Comparison of ENCODE assay signal across 16 cellular contexts in genomic region chr14:55240526-55241178, GRCh38. TPM values are rescaled to one million over a fixed set of nuclear protein-coding genes. Genes with fewer than 3 reads are reported as not detected.
DNase-seq lines count a peak whose midpoint lies in the region; ATAC-seq, FAIRE-seq and TF ChIP-seq lines count a peak whose summit lies in the region.
"Had no signal": no experiment of that assay in that cellular context is flagged by ENCODE, and none has a peak within 500 bp of the region (broad histone marks: within the 10 kb centered on the region; RNA-seq: fewer than 3 reads in every experiment).

No MANE protein-coding gene starts in this region.

- peaks cover 3% of the 10 kb centered on the region for H3K4me1 Mint-ChIP-seq in activated CD8-positive, alpha-beta T cell treated with anti-CD3 and anti-CD28 coated beads, Interleukin-2, amount 10 ng/mL, durations not matched to agents 7 days and 5 days (ENCODE audit: low read depth)
- H3K4me1 Mint-ChIP-seq: activated T-helper 17 cell treated with anti-CD3 and anti-CD28 coated beads, Interleukin-2, amount 50 U/mL, for 72 hours; CD8-positive, alpha-beta memory T cell had no signal

- POLR2A ChIA-PET in SK-N-SH (lab: Yijun Ruan, JAX) (no interaction called here), H1 (lab: Charles Lee; ENCODE audit: partially characterized antibody) (interaction anchor here (0.6 to 1.3 kb wide), 3 partner anchors 18 to 288 kb away, joined by 3 to 4 read pairs (median 3); no protein-coding TSS in a partner anchor)
- POLR2A ChIA-PET in activated CD8-positive, alpha-beta T cell treated with anti-CD3 and anti-CD28 coated beads, Interleukin-2, amount 10 ng/mL, durations not matched to agents 7 days and 5 days (lab: Charles Lee), result interaction anchor here (0.7 kb wide), 1 partner anchor 736 kb away, joined by 3 read pairs; no protein-coding TSS in a partner anchor

- H3K4me1 ChIP-seq in SK-N-SH (ENCODE audit: control insufficient read depth in 1 of 2, insufficient read depth in 2 of 2, low read depth in 1 of 2, low read length in 1 of 2) (no peaks in the 10 kb centered on the region), H1 (replicated peaks in 1 of 4; ENCODE audit: control insufficient read depth in 3 of 4, insufficient read depth in 4 of 4, low read length in 3 of 4) (peaks cover 1 to 4% (median 3%) of the 10 kb centered on the region in 4 experiments; a peak in 3 of 7 replicates), smooth muscle cell (ENCODE audit: low read depth) (peaks cover 7% of the 10 kb centered on the region)
- H3K4me1 ChIP-seq: HAP-1 had no signal

- TF ChIP-seq CTCF in SK-N-SH (IDR thresholded peaks at IDR 0.05), result no peak
- no peak for TF ChIP-seq CTCF in H1 (IDR thresholded peaks at IDR 0.05; ENCODE audit: control extremely low read depth in 1 of 3, insufficient read depth in 1 of 3, low read depth in 1 of 3, low read length in 3 of 3)
- TF ChIP-seq CTCF in smooth muscle cell (IDR thresholded peaks at IDR 0.05; ENCODE audit: borderline replicate concordance, insufficient read depth, poor library complexity, severe bottlenecking), result no peak

- H3K36me3 Mint-ChIP-seq in activated CD8-positive, alpha-beta T cell treated with anti-CD3 and anti-CD28 coated beads, Interleukin-2, amount 10 ng/mL, durations not matched to agents 7 days and 5 days (ENCODE audit: low read depth), result no peaks in the 10 kb centered on the region

- H2BK12ac ChIP-seq in H1 (ENCODE audit: low read depth, low read length), result no peak overlapping the region

- H2BK15ac ChIP-seq in H1 (ENCODE audit: low read length), result no peak overlapping the region

- TF ChIP-seq POLR2A in H1 (IDR thresholded peaks at IDR 0.05; ENCODE audit: control extremely low read depth in 1 of 2, low read depth in 2 of 2, low read length in 2 of 2), result no peak

- no peak for ATAC-seq in SK-N-SH treated with all-trans-retinoic acid at 6 μM for 48 hours
- ATAC-seq in activated CD8-positive, alpha-beta T cell treated with anti-CD3 and anti-CD28 coated beads, Interleukin-2, amount 10 ng/mL, durations not matched to agents 7 days and 5 days, result no peak
- ATAC-seq: activated T-helper 17 cell treated with anti-CD3 and anti-CD28 coated beads, Interleukin-2, amount 50 U/mL, for 72 hours had no signal

- H3K4me3 ChIP-seq in SK-N-SH (ENCODE audit: low read depth in 2 of 2, low read length in 1 of 2) (no peak overlapping the region), H1 (ENCODE audit: extremely low read depth in 1 of 4, insufficient read depth in 2 of 4, low read depth in 3 of 4, low read length in 4 of 4) (peak overlapping the region in 3 of 4 experiments; percentile 8 to 42 (median 20); a peak in 6 of 8 replicates), smooth muscle cell (no peak overlapping the region)
- H3K4me3 ChIP-seq: HAP-1 had no signal

- H3K27me3 Mint-ChIP-seq in activated CD8-positive, alpha-beta T cell treated with anti-CD3 and anti-CD28 coated beads, Interleukin-2, amount 10 ng/mL, durations not matched to agents 7 days and 5 days (ENCODE audit: low read depth), result peaks cover 22% of the 10 kb centered on the region

- H3K9me3 Mint-ChIP-seq in activated CD8-positive, alpha-beta T cell treated with anti-CD3 and anti-CD28 coated beads, Interleukin-2, amount 10 ng/mL, durations not matched to agents 7 days and 5 days (ENCODE audit: insufficient read depth), result no peaks in the 10 kb centered on the region
- H3K9me3 Mint-ChIP-seq: activated T-helper 17 cell treated with anti-CD3 and anti-CD28 coated beads, Interleukin-2, amount 50 U/mL, for 72 hours; CD8-positive, alpha-beta memory T cell had no signal

- no peaks in the 10 kb centered on the region for H3K9me2 ChIP-seq in SK-N-SH

- H2AK5ac ChIP-seq in H1 (ENCODE audit: low read depth, low read length), result no peak overlapping the region

- H2BK120ac ChIP-seq in H1 (replicated peaks; ENCODE audit: low read depth, low read length), result no peak overlapping the region

- no peaks in the 10 kb centered on the region for H3K9me3 ChIP-seq in SK-N-SH
- no peaks in the 10 kb centered on the region for H3K9me3 ChIP-seq in H1 (ENCODE audit: insufficient read depth in 2 of 2, low read depth in 1 of 2, low read length in 1 of 2)
- no peaks in the 10 kb centered on the region for H3K9me3 ChIP-seq in smooth muscle cell (replicated peaks; ENCODE audit: low read depth)
- H3K9me3 ChIP-seq: HAP-1 had no signal

- H3K36me3 ChIP-seq in SK-N-SH (replicated peaks in 1 of 2; ENCODE audit: control insufficient read depth in 1 of 2, insufficient read depth in 2 of 2, low read length in 1 of 2) (no peaks in the 10 kb centered on the region), H1 (ENCODE audit: control insufficient read depth in 2 of 4, insufficient read depth in 4 of 4, low read length in 3 of 4) (no peaks in the 10 kb centered on the region), smooth muscle cell (ENCODE audit: low read depth) (no peaks in the 10 kb centered on the region)
- H3K36me3 ChIP-seq: HAP-1 had no signal

- peak; percentile 41 for DNase-seq in SK-N-SH
- DNase-seq in H1 (ENCODE audit: low read depth in 1 of 2, low spot score in 2 of 2), result peak in 1 of 2 experiments; percentile 80
- DNase-seq in iPS-NIHi7 (ENCODE audit: extremely low spot score), result peak; percentile 79
- peak; percentile 6 for DNase-seq in smooth muscle cell (lab: John Stamatoyannopoulos, UW; ENCODE audit: unreplicated experiment)
- DNase-seq in kidney glomerular epithelial cell (lab: John Stamatoyannopoulos, UW), result no peak
- DNase-seq in effector CD8-positive, alpha-beta T cell (lab: John Stamatoyannopoulos, UW), result no peak
- no peak for DNase-seq in activated CD8-positive, alpha-beta T cell treated with anti-CD3 and anti-CD28 coated beads, Interleukin-2, amount 10 ng/mL, durations not matched to agents 7 days and 5 days
- DNase-seq: CD8-positive, alpha-beta memory T cell; Kasumi-1; NCI-H1930; NCI-H774 had no signal

- no peak overlapping the region for H4K5ac ChIP-seq in H1 (ENCODE audit: insufficient read length, low read depth, low read length)

- H3K23ac ChIP-seq in H1 (ENCODE audit: insufficient read length), result no peak overlapping the region

- H2AFZ ChIP-seq in SK-N-SH (ENCODE audit: low read depth) (0 out of 2 replicates have a peak overlapping the region, but pooled peaks have one; percentile 6), H1 (ENCODE audit: low read length) (peak overlapping the region; percentile 100), smooth muscle cell (ENCODE audit: low read depth) (peak overlapping the region; percentile 28)

- H3K4ac ChIP-seq in H1 (replicated peaks; ENCODE audit: insufficient read length, low read depth, low read length), result no peak overlapping the region

- no peaks in the 10 kb centered on the region for H3K79me2 ChIP-seq in SK-N-SH (ENCODE audit: insufficient read depth)
- no peaks in the 10 kb centered on the region for H3K79me2 ChIP-seq in H1 (ENCODE audit: control insufficient read depth in 1 of 2, insufficient read depth in 2 of 2, low read length in 2 of 2)
- no peaks in the 10 kb centered on the region for H3K79me2 ChIP-seq in smooth muscle cell (ENCODE audit: low read depth)

- no peaks in the 10 kb centered on the region for H3K79me1 ChIP-seq in H1 (ENCODE audit: low read depth, low read length)

- no peak overlapping the region for H3K56ac ChIP-seq in H1 (replicated peaks; ENCODE audit: insufficient read length, low read depth, low read length)

- no peak overlapping the region for H3K27ac Mint-ChIP-seq in activated CD8-positive, alpha-beta T cell treated with anti-CD3 and anti-CD28 coated beads, Interleukin-2, amount 10 ng/mL, durations not matched to agents 7 days and 5 days
- H3K27ac Mint-ChIP-seq: activated T-helper 17 cell treated with anti-CD3 and anti-CD28 coated beads, Interleukin-2, amount 50 U/mL, for 72 hours; CD8-positive, alpha-beta memory T cell had no signal

- H2BK20ac ChIP-seq in H1 (ENCODE audit: low read length), result no peak overlapping the region

- H4K91ac ChIP-seq in H1 (replicated peaks; ENCODE audit: insufficient read length, low read length), result no peak overlapping the region

- 53% methylated on average over 31 of the region's 33 CpGs for WGBS in SK-N-SH (ENCODE audit: low lambda C conversion rate)
- WGBS in H1 (ENCODE audit: extremely low coverage in 1 of 2, insufficient coverage in 1 of 2, insufficient read length in 1 of 2, insufficient replicate concordance in 2 of 2, low coverage in 1 of 2, low lambda C conversion rate in 2 of 2, missing lambda C conversion rate in 1 of 2), 2 experiments, result 34% methylated on average over 20 of the region's 33 CpGs; no CpG with 5 or more reads in 1 of the 2 experiments
- 19% methylated on average over 33 of the region's 33 CpGs for WGBS in smooth muscle cell (ENCODE audit: low lambda C conversion rate)

- H3K9ac ChIP-seq in SK-N-SH (no peak overlapping the region), H1 (replicated peaks in 1 of 4; ENCODE audit: extremely low read depth in 1 of 4, low read depth in 3 of 4, low read length in 3 of 4) (peak overlapping the region in 1 of 4 experiments; percentile 36; a peak in 1 of 7 replicates), smooth muscle cell (ENCODE audit: low read depth) (no peak overlapping the region)

- no peaks in the 10 kb centered on the region for H3F3A ChIP-seq in SK-N-SH (replicated peaks; ENCODE audit: insufficient read depth)
- no peaks in the 10 kb centered on the region for H3F3A ChIP-seq in smooth muscle cell (ENCODE audit: low read depth)

- CTCF ChIA-PET in SK-N-SH (lab: Yijun Ruan, JAX), result interaction anchor here (0.9 to 1.0 kb wide), 2 partner anchors 9 to 30 kb away, joined by 3 to 4 read pairs; no protein-coding TSS in a partner anchor
- CTCF ChIA-PET in H1 (lab: Charles Lee; ENCODE audit: partially characterized antibody), result interaction anchor here (0.6 to 1.3 kb wide), 5 partner anchors 9 to 1242 kb away, joined by 3 to 5 read pairs (median 3); no protein-coding TSS in a partner anchor
- CTCF ChIA-PET in activated CD8-positive, alpha-beta T cell treated with anti-CD3 and anti-CD28 coated beads, Interleukin-2, amount 10 ng/mL, durations not matched to agents 7 days and 5 days (lab: Charles Lee), result interaction anchor here (1.0 kb wide), 1 partner anchor 30 kb away, joined by 3 read pairs; no protein-coding TSS in a partner anchor

- H3K18ac ChIP-seq in H1 (ENCODE audit: extremely low read depth, low read length), result no peak overlapping the region

- H4K20me1 ChIP-seq in SK-N-SH (ENCODE audit: insufficient read depth), result no peaks in the 10 kb centered on the region
- no peaks in the 10 kb centered on the region for H4K20me1 ChIP-seq in H1 (replicated peaks in 1 of 2; ENCODE audit: control insufficient read depth in 1 of 2, insufficient read depth in 2 of 2, low read length in 2 of 2)
- H4K20me1 ChIP-seq in smooth muscle cell (ENCODE audit: low read depth), result no peaks in the 10 kb centered on the region

- H3K23me2 ChIP-seq in H1 (ENCODE audit: low read depth, low read length), result no peaks in the 10 kb centered on the region

- peaks cover 7% of the 10 kb centered on the region for H3K27me3 ChIP-seq in SK-N-SH (ENCODE audit: insufficient read depth)
- peaks cover 0 to 5% (median 1%) of the 10 kb centered on the region in 4 experiments; a peak in 4 of 7 replicates for H3K27me3 ChIP-seq in H1 (replicated peaks in 1 of 4; ENCODE audit: control insufficient read depth in 3 of 4, extremely low read depth in 1 of 4, insufficient read depth in 3 of 4, low read length in 3 of 4)
- peaks cover 22% of the 10 kb centered on the region for H3K27me3 ChIP-seq in smooth muscle cell (ENCODE audit: low read depth)

- TF ChIP-seq RAD21 in SK-N-SH (IDR thresholded peaks at IDR 0.05; ENCODE audit: low read length) (no peak), H1 (IDR thresholded peaks at IDR 0.05 in 1 of 2, conservative IDR thresholded peaks at IDR 0.05 in 1 of 2; ENCODE audit: low read depth in 2 of 2, low read length in 2 of 2) (peak; percentile 2 to 9; a peak in 2 of 4 replicates)

- peak overlapping the region; percentile 62; the same call in 1 of the 2 replicates for H4K8ac ChIP-seq in H1 (ENCODE audit: extremely low read depth, insufficient read depth, low read length)

- TF ChIP-seq EP300 in SK-N-SH (IDR thresholded peaks at IDR 0.05; ENCODE audit: borderline replicate concordance in 1 of 2, low read depth in 1 of 2, low read length in 1 of 2) (no peak), H1 (IDR thresholded peaks at IDR 0.05; ENCODE audit: borderline replicate concordance in 1 of 2, low read depth in 2 of 2, low read length in 2 of 2) (no peak)

- no peak overlapping the region for H3K27ac ChIP-seq in SK-N-SH (ENCODE audit: low read depth in 2 of 2, low read length in 1 of 2)
- no peak overlapping the region for H3K27ac ChIP-seq in H1 (ENCODE audit: low read depth, low read length)
- peak overlapping the region; percentile 29 for H3K27ac ChIP-seq in smooth muscle cell (ENCODE audit: low read depth)
- H3K27ac ChIP-seq: 22Rv1 had no signal

- no peak overlapping the region for H3K14ac ChIP-seq in H1 (ENCODE audit: insufficient read length)

- no peak overlapping the region for H3K4me3 Mint-ChIP-seq in activated CD8-positive, alpha-beta T cell treated with anti-CD3 and anti-CD28 coated beads, Interleukin-2, amount 10 ng/mL, durations not matched to agents 7 days and 5 days
- H3K4me3 Mint-ChIP-seq: activated T-helper 17 cell treated with anti-CD3 and anti-CD28 coated beads, Interleukin-2, amount 50 U/mL, for 72 hours; CD8-positive, alpha-beta memory T cell had no signal

- no peak overlapping the region for H2BK5ac ChIP-seq in H1 (ENCODE audit: low read depth, low read length)

- H3K4me2 ChIP-seq in SK-N-SH (no peak overlapping the region), H1 (ENCODE audit: insufficient read depth in 1 of 2, low read depth in 2 of 2, low read length in 2 of 2) (peak overlapping the region; percentile 74 to 76), smooth muscle cell (peak overlapping the region; percentile 42)

- FAIRE-seq in H1 (lab: Jason Lieb, UNC), result peak; percentile 73
- FAIRE-seq: GM18507 had no signal

RNA-seq across cellular contexts. Expression of gene FBXO34, which starts 30.6 kb away (rescaled TPM):
- 10.0 and 13.2 TPM in 2 replicates for polyA plus RNA-seq in SK-N-SH (2012; rRNA removed)
- polyA plus RNA-seq in SK-N-SH (2012; cell fraction: cytosol; rRNA removed), result 9.3 and 10.9 TPM in 2 replicates
- 17.6 and 23.1 TPM in 2 replicates for polyA plus RNA-seq in SK-N-SH (2012; cell fraction: nucleus; rRNA removed)
- total RNA-seq in H1 (2021; fragmentation: NEBNext Ultra II Directional; extraction: Animal tissue kit (Norgen Biotek cat#: 25700)), result 14.4 and 14.8 TPM in 2 replicates
- polyA plus RNA-seq in H1 (2011; rRNA removed), result 5.1 and 7.0 TPM in 2 replicates
- 7.8 TPM for polyA plus RNA-seq in H1 (2011; cell fraction: cytosol; rRNA removed)
- 15.8 TPM for polyA plus RNA-seq in H1 (2011; cell fraction: nucleus; rRNA removed)
- 11.1 to 13.3 TPM (median 11.4 TPM) in 4 replicates for polyA plus RNA-seq in H1 (2012, experiment 1 of 2)
- 1.0 TPM for polyA plus RNA-seq in H1 (2012, experiment 2 of 2)
- 10.0 TPM for polyA plus RNA-seq in H1 (2013, experiment 1 of 2)
- 10.2 TPM for polyA plus RNA-seq in H1 (2013, experiment 2 of 2)
- polyA minus RNA-seq in H1 (2011; rRNA and poly(A)+ RNA removed), result 16.6 and 20.9 TPM in 2 replicates
- 6.6 TPM for polyA minus RNA-seq in H1 (2011; cell fraction: cytosol; rRNA and poly(A)+ RNA removed)
- polyA minus RNA-seq in H1 (2011; cell fraction: nucleus; rRNA and poly(A)+ RNA removed), result 15.3 TPM
- total RNA-seq in smooth muscle cell, result 23.9 TPM in 2 replicates
- 17.4 and 21.5 TPM in 2 replicates for polyA plus RNA-seq in smooth muscle cell
- total RNA-seq in activated CD8-positive, alpha-beta T cell treated with anti-CD3 and anti-CD28 coated beads, Interleukin-2, amount 10 ng/mL, durations not matched to agents 7 days and 5 days, result 10 to 100 TPM; 17.4 to 18.3 TPM

RNA-seq across cellular contexts. Expression of gene DLGAP5, which starts 49.3 kb away (rescaled TPM):
- 6.2 and 6.4 TPM in 2 replicates for polyA plus RNA-seq in SK-N-SH (2012; rRNA removed)
- 8.8 and 11.0 TPM in 2 replicates for polyA plus RNA-seq in SK-N-SH (2012; cell fraction: cytosol; rRNA removed)
- 2.9 and 7.2 TPM in 2 replicates for polyA plus RNA-seq in SK-N-SH (2012; cell fraction: nucleus; rRNA removed)
- 150 and 155 TPM in 2 replicates for total RNA-seq in H1 (2021; fragmentation: NEBNext Ultra II Directional; extraction: Animal tissue kit (Norgen Biotek cat#: 25700))
- polyA plus RNA-seq in H1 (2011; rRNA removed), result 9.1 and 16.9 TPM in 2 replicates
- polyA plus RNA-seq in H1 (2011; cell fraction: cytosol; rRNA removed), result 39.0 TPM
- 16.9 TPM for polyA plus RNA-seq in H1 (2011; cell fraction: nucleus; rRNA removed)
- 43.1 to 83.1 TPM (median 51.0 TPM) in 4 replicates for polyA plus RNA-seq in H1 (2012, experiment 1 of 2)
- polyA plus RNA-seq in H1 (2012, experiment 2 of 2), result 4.7 TPM
- 99.1 TPM for polyA plus RNA-seq in H1 (2013, experiment 1 of 2)
- polyA plus RNA-seq in H1 (2013, experiment 2 of 2), result 95.2 TPM
- 23.1 and 33.5 TPM in 2 replicates for polyA minus RNA-seq in H1 (2011; rRNA and poly(A)+ RNA removed)
- polyA minus RNA-seq in H1 (2011; cell fraction: cytosol; rRNA and poly(A)+ RNA removed), result 33.6 TPM
- 66.7 TPM for polyA minus RNA-seq in H1 (2011; cell fraction: nucleus; rRNA and poly(A)+ RNA removed)
- total RNA-seq in smooth muscle cell, result 5.3 and 8.0 TPM in 2 replicates
- 5.3 and 7.5 TPM in 2 replicates for polyA plus RNA-seq in smooth muscle cell
- 100 to 1,000 TPM; 110 to 112 TPM for total RNA-seq in activated CD8-positive, alpha-beta T cell treated with anti-CD3 and anti-CD28 coated beads, Interleukin-2, amount 10 ng/mL, durations not matched to agents 7 days and 5 days

Comparison
In these comparisons a context has a peak if more than half of its experiments do, and no peak if none do; other contexts are left out.
1. DNase-seq: peak in SK-N-SH (single experiment), iPS-NIHi7 (single experiment) and smooth muscle cell (single experiment); none in kidney glomerular epithelial cell (single experiment), effector CD8-positive, alpha-beta T cell (single experiment) and activated CD8-positive, alpha-beta T cell treated with anti-CD3 and anti-CD28 coated beads, Interleukin-2, amount 10 ng/mL, durations not matched to agents 7 days and 5 days (single experiment).
2. H2AFZ ChIP-seq: peak in every context shown above with its lines; median percentile 100 in H1; 28 in smooth muscle cell; 6 in SK-N-SH.
3. H3K4me3 ChIP-seq: peak in H1 (3 of 4); none in SK-N-SH (0 of 2) and smooth muscle cell (single experiment).
4. RNA of gene DLGAP5, which starts 49.3 kb away (total RNA-seq): 150 to 155 TPM in H1 and 110 to 112 TPM in activated CD8-positive, alpha-beta T cell treated with anti-CD3 and anti-CD28 coated beads, Interleukin-2, amount 10 ng/mL, durations not matched to agents 7 days and 5 days; 5.3 to 8.0 TPM in smooth muscle cell; every median in the first group is over 10 times any median in the second.
5. Of the 17 proteins assayed by ChIP-seq in both H1 and SK-N-SH: peak only in H1: MAX, RAD21, TEAD4 and USF2; only in SK-N-SH: none; in both: none; in neither: 13.